ENCODE assay signal across 10 cellular contexts in the genomic region with DNA sequence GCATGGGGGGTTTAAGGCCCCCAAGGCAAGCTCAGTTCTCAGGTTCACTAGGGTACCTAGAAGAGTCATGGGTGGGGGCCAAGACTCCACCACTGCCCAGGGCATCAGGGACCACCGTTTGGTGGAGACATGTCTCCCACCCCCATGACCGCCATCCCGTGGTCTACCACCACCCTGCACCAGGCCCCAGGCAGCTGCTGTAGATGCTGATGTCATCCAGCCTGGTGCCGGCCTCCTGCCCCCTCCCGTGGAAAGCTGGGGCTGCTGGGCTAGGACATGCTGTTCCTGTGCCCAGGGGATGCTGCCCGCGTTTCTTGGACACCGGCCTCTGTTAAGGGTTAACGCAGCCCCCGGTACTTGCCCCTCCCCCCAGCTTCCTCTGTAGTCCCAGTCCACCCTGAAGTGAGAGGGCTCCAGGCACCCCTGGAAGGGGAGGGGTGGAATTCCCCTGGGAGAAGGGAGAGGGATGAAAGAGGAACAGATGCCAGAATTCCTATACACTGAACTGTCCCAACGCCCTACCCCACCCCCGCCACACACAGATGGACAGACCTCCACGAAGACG. TPM values are rescaled to one million over a fixed set of nuclear protein-coding genes. Genes with fewer than 3 reads are reported as not detected.
A peak's percentile ranks its signal among the peaks of the same experiment; 100 is the strongest.
DNase-seq lines count a peak whose midpoint lies in the region; ATAC-seq and TF ChIP-seq lines count a peak whose summit lies in the region.
"Had no signal": no experiment of that assay in that cellular context is flagged by ENCODE, and none has a peak within 500 bp of the region (broad histone marks: within the 10 kb centered on the region; RNA-seq: fewer than 3 reads in every experiment).

No MANE protein-coding gene starts in this region.

- no peaks in the 10 kb centered on the region for H3K36me3 ChIP-seq in prostate gland

- H3K4me3 Mint-ChIP-seq in stimulated activated naive B cell treated with anti-CD40 and anti-IgM and Interleukin-4, amounts not matched to agents 10 μg/mL and 1 μg/mL and 100 μg/mL, for 72 hours: no peak overlapping the region

- 43% methylated on average over 14 of the region's 14 CpGs for WGBS in prostate gland

- H3K27me3 Mint-ChIP-seq in stimulated activated naive B cell treated with anti-CD40 and anti-IgM and Interleukin-4, amounts not matched to agents 10 μg/mL and 1 μg/mL and 100 μg/mL, for 72 hours: peaks cover 26 to 33% of the 10 kb centered on the region in 2 donors

- no peaks in the 10 kb centered on the region for H3K9me3 Mint-ChIP-seq in stimulated activated naive B cell treated with anti-CD40 and anti-IgM and Interleukin-4, amounts not matched to agents 10 μg/mL and 1 μg/mL and 100 μg/mL, for 72 hours

- H3K27ac Mint-ChIP-seq in stimulated activated naive B cell treated with anti-CD40 and anti-IgM and Interleukin-4, amounts not matched to agents 10 μg/mL and 1 μg/mL and 100 μg/mL, for 72 hours: no peak overlapping the region

- H3K27me3 ChIP-seq in prostate gland (replicated peaks; ENCODE audit: insufficient read depth): no peaks in the 10 kb centered on the region

- TF ChIP-seq CTCF in VCaP (conservative IDR thresholded peaks at IDR 0.05) (no peak), prostate gland (IDR thresholded peaks at IDR 0.05) (no peak)

- peaks cover 22% of the 10 kb centered on the region for H3K4me1 ChIP-seq in prostate gland (replicated peaks)

- ATAC-seq in Right ventricle myocardium superior (ENCODE audit: poor library complexity): peak; percentile 75
- no peak for ATAC-seq in stimulated activated naive B cell treated with anti-CD40 and anti-IgM and Interleukin-4, amounts not matched to agents 10 μg/mL and 1 μg/mL and 100 μg/mL, for 72 hours (replicated peaks)
- ATAC-seq in HG03135 (IDR thresholded peaks at IDR 0.05; ENCODE audit: unreplicated experiment): no peak

- peaks cover 3 to 7% of the 10 kb centered on the region in 2 donors for H3K4me1 Mint-ChIP-seq in stimulated activated naive B cell treated with anti-CD40 and anti-IgM and Interleukin-4, amounts not matched to agents 10 μg/mL and 1 μg/mL and 100 μg/mL, for 72 hours

- H3K9me3 ChIP-seq in prostate gland: no peaks in the 10 kb centered on the region

- DNase-seq in DMS53 treated with DMSO at 0.1 percent for 48 hours (lab: John Stamatoyannopoulos, UW; ENCODE audit: unreplicated experiment): peak; percentile 34
- peak; percentile 86 for DNase-seq in Right ventricle myocardium superior
- no peak for DNase-seq in prostate gland (ENCODE audit: low spot score)
- DNase-seq in stimulated activated naive B cell treated with anti-CD40 and anti-IgM and Interleukin-4, amounts not matched to agents 10 μg/mL and 1 μg/mL and 100 μg/mL, for 72 hours: no peak
- no peak for DNase-seq in RPMI8226
- no peak for DNase-seq in KG1 (lab: John Stamatoyannopoulos, UW)

- peak overlapping the region; percentile 7 to 13 for H3K4me3 ChIP-seq in prostate gland

- no peaks in the 10 kb centered on the region for H3K36me3 Mint-ChIP-seq in stimulated activated naive B cell treated with anti-CD40 and anti-IgM and Interleukin-4, amounts not matched to agents 10 μg/mL and 1 μg/mL and 100 μg/mL, for 72 hours

- H3K27ac ChIP-seq in VCaP (peak overlapping the region; percentile 99), prostate gland (peak overlapping the region; percentile 74 to 85)
- H3K27ac ChIP-seq: HL-60 had no signal

- intact Hi-C loops in Right ventricle myocardium superior (cut with DNase I): no loop called here
- intact Hi-C loops in prostate gland (cut with DNase I): no loop called here

- TF ChIP-seq POLR2A in prostate gland (IDR thresholded peaks at IDR 0.05): no peak

RNA-seq across cellular contexts. Expression of gene IP6K3, which starts 0.6 kb away (rescaled TPM):
- 44.2 TPM for total RNA-seq in Right ventricle myocardium superior
- 1 to 10 TPM; 2.5 to 3.1 TPM for total RNA-seq in prostate gland
- total RNA-seq: glomerular endothelial cell had no signal

RNA-seq across cellular contexts. Expression of gene UQCC2, which starts 34.6 kb away (rescaled TPM):
- total RNA-seq in Right ventricle myocardium superior (208 TPM), prostate gland (10 to 100 TPM; 24.5 to 25.7 TPM)

RNA-seq across cellular contexts. Expression of gene LEMD2, which starts 42.8 kb away (rescaled TPM):
- total RNA-seq in Right ventricle myocardium superior (19.1 TPM), prostate gland (10 to 100 TPM; 64.2 to 80.2 TPM)

RNA-seq across cellular contexts. Expression of gene MLN, which starts 57.7 kb away (rescaled TPM):
- total RNA-seq in Right ventricle myocardium superior (not detected), prostate gland (not detected)
- total RNA-seq: glomerular endothelial cell had no signal

Comparison
In these comparisons a context has a peak if more than half of its experiments do, and no peak if none do; other contexts are left out.
1. DNase-seq: peak in DMS53 treated with DMSO at 0.1 percent for 48 hours (single experiment) and Right ventricle myocardium superior (single experiment); none in prostate gland (single experiment), stimulated activated naive B cell treated with anti-CD40 and anti-IgM and Interleukin-4, amounts not matched to agents 10 μg/mL and 1 μg/mL and 100 μg/mL, for 72 hours (single experiment), RPMI8226 (single experiment) and KG1 (single experiment).
2. RNA of gene IP6K3, which starts 0.6 kb away (total RNA-seq): 44.2 TPM in Right ventricle myocardium superior (single experiment); 2.5 to 3.1 TPM in prostate gland; every median in the first group is over 10 times any median in the second.